9 cellular contexts compared by ENCODE assay signal in the genomic region with DNA sequence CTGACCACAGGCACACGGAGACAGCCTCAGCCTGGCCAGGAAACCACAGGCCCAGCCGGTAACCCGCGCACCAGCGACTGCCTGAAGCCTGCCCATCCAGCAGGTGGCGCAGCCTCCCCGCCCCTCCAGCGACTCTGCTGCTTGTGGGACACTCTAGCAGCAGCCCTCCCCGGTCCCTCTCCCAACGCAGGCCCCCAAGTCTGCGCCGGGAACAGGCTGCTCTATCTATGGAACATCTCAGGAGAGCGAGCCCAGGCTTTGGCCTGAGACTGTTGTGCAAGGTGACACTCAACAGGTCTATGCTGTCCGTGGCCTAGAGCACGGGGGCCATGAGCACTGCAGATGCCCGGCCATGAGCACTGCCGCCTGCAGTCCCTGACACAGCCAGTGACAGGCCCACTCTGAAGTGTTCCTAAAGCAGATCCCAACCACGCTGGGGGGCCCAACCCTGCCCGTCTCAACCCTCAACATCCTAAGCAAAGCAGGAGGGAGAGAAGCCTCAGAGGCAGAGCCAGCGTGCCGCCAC. TPM values are rescaled to one million over a fixed set of nuclear protein-coding genes. Genes with fewer than 3 reads are reported as not detected.
DNase-seq lines count a peak whose midpoint lies in the region; ATAC-seq and TF ChIP-seq lines count a peak whose summit lies in the region.
"Had no signal": no experiment of that assay in that cellular context is flagged by ENCODE, and none has a peak within 500 bp of the region (broad histone marks: within the 10 kb centered on the region; RNA-seq: fewer than 3 reads in every experiment).

No MANE protein-coding gene starts in this region.

- H3K4me1 ChIP-seq in DND-41 (ENCODE audit: insufficient read depth, low read length): no peaks in the 10 kb centered on the region

- peaks cover 15 to 31% of the 10 kb centered on the region in 2 donors for H3K36me3 Mint-ChIP-seq in activated naive CD4-positive, alpha-beta T cell treated with anti-CD3 and anti-CD28 coated beads, Interleukin-2, amount 50 U/mL, for 72 hours

- H2AFZ ChIP-seq in DND-41 (ENCODE audit: low read depth, low read length): no peak overlapping the region

- H3K4me3 ChIP-seq in DND-41 (ENCODE audit: low read depth in 1 of 2, low read length in 2 of 2): no peak overlapping the region
- H3K4me3 ChIP-seq in Jurkat, Clone E6-1 (ENCODE audit: low read length): no peak overlapping the region

- no peaks in the 10 kb centered on the region for H3K27me3 ChIP-seq in DND-41 (ENCODE audit: insufficient read depth, low read length, poor library complexity)

- H3K9me3 ChIP-seq in DND-41 (ENCODE audit: insufficient read depth, low read length, severe bottlenecking): no peaks in the 10 kb centered on the region

- peaks cover 77% of the 10 kb centered on the region for H4K20me1 ChIP-seq in DND-41 (ENCODE audit: insufficient read depth, low read length)

- H3K27ac ChIP-seq in DND-41 (ENCODE audit: low read length): no peak overlapping the region; the same call in 1 of the 2 replicates

- ATAC-seq in DND-41 (ENCODE audit: insufficient read depth, low read depth) (peak; percentile 73), HG02938 (IDR thresholded peaks at IDR 0.05; ENCODE audit: unreplicated experiment) (no peak), GM18873 (IDR thresholded peaks at IDR 0.05; ENCODE audit: low FRiP score, unreplicated experiment) (no peak), HG02870 (IDR thresholded peaks at IDR 0.05; ENCODE audit: unreplicated experiment) (no peak)
- peak; percentile 48 to 68 for ATAC-seq in activated naive CD4-positive, alpha-beta T cell treated with anti-CD3 and anti-CD28 coated beads, Interleukin-2, amount 50 U/mL, for 72 hours

- peak overlapping the region in 1 of 2 donors; percentile 49 for H3K27ac Mint-ChIP-seq in activated naive CD4-positive, alpha-beta T cell treated with anti-CD3 and anti-CD28 coated beads, Interleukin-2, amount 50 U/mL, for 72 hours
- H3K27ac Mint-ChIP-seq: stimulated activated naive CD8-positive, alpha-beta T cell treated with anti-CD3 and anti-CD28 coated beads, Interleukin-15, Interleukin-2, amounts not matched to agents 100 ng/mL and 50 ng/mL, for 24 hours had no signal

- H3K9ac ChIP-seq in DND-41 (ENCODE audit: low read depth, low read length): no peak overlapping the region

- H3K9me3 Mint-ChIP-seq in activated naive CD4-positive, alpha-beta T cell treated with anti-CD3 and anti-CD28 coated beads, Interleukin-2, amount 50 U/mL, for 72 hours: no peaks in the 10 kb centered on the region
- H3K9me3 Mint-ChIP-seq: stimulated activated naive CD8-positive, alpha-beta T cell treated with anti-CD3 and anti-CD28 coated beads, Interleukin-15, Interleukin-2, amounts not matched to agents 100 ng/mL and 50 ng/mL, for 24 hours had no signal

- DNase-seq in DND-41 (peak; percentile 42), lung microvascular endothelial cell (ENCODE audit: low read depth in 2 of 2) (peak; percentile 25 to 43), NCI-H146 treated with DMSO at 0.1 percent for 48 hours (lab: John Stamatoyannopoulos, UW; ENCODE audit: unreplicated experiment) (no peak)
- peak; percentile 32 for DNase-seq in Jurkat, Clone E6-1 (ENCODE audit: low read depth, low spot score)
- peak in 1 of 2 donors; percentile 43 for DNase-seq in activated naive CD4-positive, alpha-beta T cell treated with anti-CD3 and anti-CD28 coated beads, Interleukin-2, amount 50 U/mL, for 72 hours (ENCODE audit: low spot score in 2 of 2)

- H3K79me2 ChIP-seq in DND-41 (ENCODE audit: insufficient read depth, low read length): peaks cover 34% of the 10 kb centered on the region

- peak; percentile 68 for TF ChIP-seq CTCF in DND-41 (IDR thresholded peaks at IDR 0.05; ENCODE audit: borderline replicate concordance, extremely low read depth, low read length, poor library complexity, severe bottlenecking)

- H3K4me2 ChIP-seq in DND-41 (ENCODE audit: insufficient read depth, low read length): no peak overlapping the region

- H3K36me3 ChIP-seq in DND-41 (ENCODE audit: insufficient read depth, low read length): peaks cover 96% of the 10 kb centered on the region

RNA-seq across cellular contexts. Expression of gene WDR4, which starts 28.4 kb away (rescaled TPM):
- polyA plus RNA-seq in Jurkat, Clone E6-1 (2012; ENCODE audit: insufficient read depth, insufficient read length): 27.9 TPM
- total RNA-seq in activated naive CD4-positive, alpha-beta T cell treated with anti-CD3 and anti-CD28 coated beads, Interleukin-2, amount 50 U/mL, for 72 hours: 10 to 100 TPM; 25.6 to 38.7 TPM
- total RNA-seq in lung microvascular endothelial cell: 5.0 and 8.5 TPM in 2 replicates

RNA-seq across cellular contexts. Expression of gene NDUFV3, which starts 42.2 kb away (rescaled TPM):
- 31.3 TPM for polyA plus RNA-seq in Jurkat, Clone E6-1 (2012; ENCODE audit: insufficient read depth, insufficient read length)
- total RNA-seq in activated naive CD4-positive, alpha-beta T cell treated with anti-CD3 and anti-CD28 coated beads, Interleukin-2, amount 50 U/mL, for 72 hours: 10 to 100 TPM; 25.3 to 25.7 TPM
- total RNA-seq in lung microvascular endothelial cell: 14.6 and 28.8 TPM in 2 replicates

Comparison
In these comparisons a context has a peak if more than half of its experiments do, and no peak if none do; other contexts are left out.
1. ATAC-seq: peak in DND-41 (single experiment) and activated naive CD4-positive, alpha-beta T cell treated with anti-CD3 and anti-CD28 coated beads, Interleukin-2, amount 50 U/mL, for 72 hours (2 of 2); none in HG02938 (single experiment), GM18873 (single experiment) and HG02870 (single experiment).